12 cellular contexts compared by ENCODE assay signal in genomic region chr2:53018830-53019425, GRCh38.
A peak's percentile ranks its signal among the peaks of the same experiment; 100 is the strongest.
DNase-seq lines count a peak whose midpoint lies in the region; ATAC-seq and TF ChIP-seq lines count a peak whose summit lies in the region.
"Had no signal": no experiment of that assay in that cellular context is flagged by ENCODE, and none has a peak within 500 bp of the region (broad histone marks: within the 10 kb centered on the region; RNA-seq: fewer than 3 reads in every experiment).

No MANE protein-coding gene starts in this region.

- no peaks in the 10 kb centered on the region for H3F3A ChIP-seq in GM23338 (replicated peaks; ENCODE audit: low read depth)

- H3K27ac Mint-ChIP-seq in GM23338: no peak overlapping the region
- no peak overlapping the region for H3K27ac Mint-ChIP-seq in stimulated activated effector memory CD8-positive, alpha-beta T cell treated with anti-CD3 and anti-CD28 coated beads, Interleukin-12 subunit alpha, Interleukin-12 subunit beta, amount 100 ng/mL, for 72 hours

- no peaks in the 10 kb centered on the region for H3K4me1 ChIP-seq in A673 (ENCODE audit: insufficient read depth, low read length, poor library complexity, severe bottlenecking)
- H3K4me1 ChIP-seq in GM23338 (ENCODE audit: insufficient read depth): no peaks in the 10 kb centered on the region
- no peaks in the 10 kb centered on the region for H3K4me1 ChIP-seq in osteoblast (ENCODE audit: insufficient read depth, low read length)
- H3K4me1 ChIP-seq: prostate gland had no signal

- peak; percentile 6 for DNase-seq in A673 (ENCODE audit: low spot score)
- DNase-seq in GM23338 (ENCODE audit: low spot score): peak; percentile 47
- DNase-seq in OCI-M1 (lab: John Stamatoyannopoulos, UW): peak; percentile 33
- DNase-seq in fibroblast of the aortic adventitia (ENCODE audit: low read depth): peak; percentile 16
- no peak for DNase-seq in CD1c-positive myeloid dendritic cell (ENCODE audit: extremely low spot score)
- no peak for DNase-seq in osteoblast (ENCODE audit: insufficient read length, low spot score, missing footprints)
- no peak for DNase-seq in stimulated activated effector memory CD8-positive, alpha-beta T cell treated with anti-CD3 and anti-CD28 coated beads, Interleukin-12 subunit alpha, Interleukin-12 subunit beta, amount 100 ng/mL, for 72 hours (ENCODE audit: low spot score in 2 of 2)
- DNase-seq: effector CD4-positive, alpha-beta T cell; GOT3; NCI-H774 had no signal

- H3K36me3 Mint-ChIP-seq in GM23338 (ENCODE audit: low read depth): no peaks in the 10 kb centered on the region
- H3K36me3 Mint-ChIP-seq in stimulated activated effector memory CD8-positive, alpha-beta T cell treated with anti-CD3 and anti-CD28 coated beads, Interleukin-12 subunit alpha, Interleukin-12 subunit beta, amount 100 ng/mL, for 72 hours: no peaks in the 10 kb centered on the region

- no peaks in the 10 kb centered on the region for H4K20me1 ChIP-seq in GM23338 (replicated peaks; ENCODE audit: insufficient read depth)
- H4K20me1 ChIP-seq in osteoblast (ENCODE audit: insufficient read depth, low read length): no peaks in the 10 kb centered on the region

- no peaks in the 10 kb centered on the region for H3K4me1 Mint-ChIP-seq in GM23338
- H3K4me1 Mint-ChIP-seq in stimulated activated effector memory CD8-positive, alpha-beta T cell treated with anti-CD3 and anti-CD28 coated beads, Interleukin-12 subunit alpha, Interleukin-12 subunit beta, amount 100 ng/mL, for 72 hours: peaks cover 19% of the 10 kb centered on the region

- peak; percentile 70 for ATAC-seq in GM23338
- no peak for ATAC-seq in GM21381 (IDR thresholded peaks at IDR 0.05; ENCODE audit: unreplicated experiment)
- no peak for ATAC-seq in stimulated activated effector memory CD8-positive, alpha-beta T cell treated with anti-CD3 and anti-CD28 coated beads, Interleukin-12 subunit alpha, Interleukin-12 subunit beta, amount 100 ng/mL, for 72 hours

- TF ChIP-seq CTCF in A673 (conservative IDR thresholded peaks at IDR 0.05; ENCODE audit: low read depth, low read length): no peak
- peak; percentile 61 to 62 for TF ChIP-seq CTCF in GM23338 (conservative IDR thresholded peaks at IDR 0.05; ENCODE audit: low read depth in 2 of 2)
- TF ChIP-seq CTCF in fibroblast of the aortic adventitia (IDR thresholded peaks at IDR 0.05; ENCODE audit: insufficient read depth, low read length): no peak
- no peak for TF ChIP-seq CTCF in osteoblast (IDR thresholded peaks at IDR 0.05; ENCODE audit: extremely low read depth, low read depth, low read length)

- no peak overlapping the region for H3K4me3 Mint-ChIP-seq in GM23338
- H3K4me3 Mint-ChIP-seq in stimulated activated effector memory CD8-positive, alpha-beta T cell treated with anti-CD3 and anti-CD28 coated beads, Interleukin-12 subunit alpha, Interleukin-12 subunit beta, amount 100 ng/mL, for 72 hours: no peak overlapping the region

- H3K27me3 ChIP-seq in A673 (replicated peaks; ENCODE audit: insufficient read depth, low read depth, low read length, poor library complexity) (no peaks in the 10 kb centered on the region), GM23338 (ENCODE audit: insufficient read depth) (no peaks in the 10 kb centered on the region), osteoblast (ENCODE audit: insufficient read depth, low read length) (no peaks in the 10 kb centered on the region)

- no TSS peak for BruUV-seq in A673 (replicated peaks; lab: Mats Ljungman, UMichigan)

- H3K36me3 ChIP-seq in A673 (ENCODE audit: insufficient read depth, low read length, poor library complexity, severe bottlenecking) (no peaks in the 10 kb centered on the region), GM23338 (ENCODE audit: insufficient read depth) (no peaks in the 10 kb centered on the region), osteoblast (ENCODE audit: insufficient read depth, low read length) (no peaks in the 10 kb centered on the region)
- H3K36me3 ChIP-seq: prostate gland had no signal

- no peak overlapping the region for H2AFZ ChIP-seq in GM23338
- no peak overlapping the region for H2AFZ ChIP-seq in osteoblast (ENCODE audit: low read length)

- H3K27ac ChIP-seq in A673 (ENCODE audit: low read depth, low read length, poor library complexity, severe bottlenecking) (no peak overlapping the region), GM23338 (ENCODE audit: low read depth) (no peak overlapping the region), osteoblast (ENCODE audit: low read depth, low read length) (no peak overlapping the region)
- H3K27ac ChIP-seq: prostate gland had no signal

- H3K4me2 ChIP-seq in GM23338 (no peak overlapping the region), osteoblast (ENCODE audit: insufficient read depth, low read length) (no peak overlapping the region)

- H3K9me2 ChIP-seq in GM23338 (ENCODE audit: insufficient read depth): no peaks in the 10 kb centered on the region

- no peaks in the 10 kb centered on the region for H3K79me2 ChIP-seq in GM23338 (replicated peaks; ENCODE audit: insufficient read depth)
- H3K79me2 ChIP-seq in osteoblast (ENCODE audit: insufficient read depth, low read length): no peaks in the 10 kb centered on the region

- H3K9me3 Mint-ChIP-seq in GM23338: no peaks in the 10 kb centered on the region
- H3K9me3 Mint-ChIP-seq in stimulated activated effector memory CD8-positive, alpha-beta T cell treated with anti-CD3 and anti-CD28 coated beads, Interleukin-12 subunit alpha, Interleukin-12 subunit beta, amount 100 ng/mL, for 72 hours: peaks cover 10% of the 10 kb centered on the region

- H3K9me3 ChIP-seq in A673 (ENCODE audit: low read depth, low read length, poor library complexity, severe bottlenecking): no peaks in the 10 kb centered on the region
- no peaks in the 10 kb centered on the region for H3K9me3 ChIP-seq in osteoblast (ENCODE audit: low read depth, low read length)
- H3K9me3 ChIP-seq: prostate gland had no signal

- intact Hi-C loops in A673 (cut with micrococcal nuclease; ENCODE audit: unreplicated experiment): no loop called here

- no peaks in the 10 kb centered on the region for H3K27me3 Mint-ChIP-seq in GM23338 (ENCODE audit: insufficient read depth, low read depth, poor library complexity)

- CTCF ChIA-PET in A673 (lab: Charles Lee): interaction anchor here (0.6 kb wide), 1 partner anchor 1083 kb away, joined by 3 read pairs; no protein-coding TSS in a partner anchor

- POLR2A ChIA-PET in A673 (lab: Charles Lee; ENCODE audit: low non-redundant PET): no interaction called here

- H3K4me3 ChIP-seq in A673 (ENCODE audit: low read depth, low read length, poor library complexity, severe bottlenecking): no peak overlapping the region
- no peak overlapping the region for H3K4me3 ChIP-seq in GM23338
- H3K4me3 ChIP-seq in fibroblast of the aortic adventitia (ENCODE audit: low read depth, low read length): no peak overlapping the region
- H3K4me3 ChIP-seq in osteoblast (ENCODE audit: insufficient read depth, low read length): no peak overlapping the region
- H3K4me3 ChIP-seq: prostate gland had no signal

TF ChIP-seq in GM23338, 12 proteins besides CTCF, POLR2A, EP300 and RAD21 (continues in another document):
- TF ChIP-seq ZNF114 (CRISPR knock-in tag; IDR thresholded peaks at IDR 0.05) (no peak), NANOG (IDR thresholded peaks at IDR 0.05; ENCODE audit: borderline replicate concordance) (no peak), JUNB (IDR thresholded peaks at IDR 0.05; ENCODE audit: unreplicated experiment) (no peak)

Comparison
In these comparisons a context has a peak if more than half of its experiments do, and no peak if none do; other contexts are left out.
1. DNase-seq: peak in A673 (single experiment), GM23338 (single experiment), OCI-M1 (single experiment) and fibroblast of the aortic adventitia (single experiment); none in CD1c-positive myeloid dendritic cell (single experiment), osteoblast (single experiment) and stimulated activated effector memory CD8-positive, alpha-beta T cell treated with anti-CD3 and anti-CD28 coated beads, Interleukin-12 subunit alpha, Interleukin-12 subunit beta, amount 100 ng/mL, for 72 hours (0 of 2).
2. CTCF ChIP-seq: peak in GM23338 (2 of 2); none in A673 (single experiment), fibroblast of the aortic adventitia (single experiment) and osteoblast (single experiment).